In the genomic region with DNA sequence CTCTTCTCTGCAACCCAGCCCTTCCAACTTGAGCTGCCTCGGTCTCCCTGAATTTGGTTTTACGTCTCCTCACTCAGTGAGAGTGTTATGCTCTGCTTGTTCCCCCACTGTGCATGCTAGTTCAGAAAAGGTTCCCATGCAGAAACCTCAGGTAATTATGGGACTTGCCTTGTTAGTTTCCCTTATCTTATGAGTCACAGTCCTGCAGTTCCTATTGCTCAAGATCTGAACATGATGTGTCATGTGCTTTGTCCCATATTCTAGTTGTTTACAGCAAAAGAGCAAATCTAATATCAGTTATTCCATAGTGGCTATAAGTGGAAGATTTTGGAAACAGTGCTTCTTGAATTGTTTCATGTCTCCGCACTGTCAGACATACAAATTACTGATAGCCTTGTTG, we compare ENCODE assay signal across 1 cellular context.
TF ChIP-seq lines count a peak whose summit lies in the region.

No MANE protein-coding gene starts in this region.

TF ChIP-seq in GM12878, 131 proteins besides CTCF, POLR2A, EP300 and RAD21 (continued from another document and continues in another):
- TF ChIP-seq, protein P1, sequence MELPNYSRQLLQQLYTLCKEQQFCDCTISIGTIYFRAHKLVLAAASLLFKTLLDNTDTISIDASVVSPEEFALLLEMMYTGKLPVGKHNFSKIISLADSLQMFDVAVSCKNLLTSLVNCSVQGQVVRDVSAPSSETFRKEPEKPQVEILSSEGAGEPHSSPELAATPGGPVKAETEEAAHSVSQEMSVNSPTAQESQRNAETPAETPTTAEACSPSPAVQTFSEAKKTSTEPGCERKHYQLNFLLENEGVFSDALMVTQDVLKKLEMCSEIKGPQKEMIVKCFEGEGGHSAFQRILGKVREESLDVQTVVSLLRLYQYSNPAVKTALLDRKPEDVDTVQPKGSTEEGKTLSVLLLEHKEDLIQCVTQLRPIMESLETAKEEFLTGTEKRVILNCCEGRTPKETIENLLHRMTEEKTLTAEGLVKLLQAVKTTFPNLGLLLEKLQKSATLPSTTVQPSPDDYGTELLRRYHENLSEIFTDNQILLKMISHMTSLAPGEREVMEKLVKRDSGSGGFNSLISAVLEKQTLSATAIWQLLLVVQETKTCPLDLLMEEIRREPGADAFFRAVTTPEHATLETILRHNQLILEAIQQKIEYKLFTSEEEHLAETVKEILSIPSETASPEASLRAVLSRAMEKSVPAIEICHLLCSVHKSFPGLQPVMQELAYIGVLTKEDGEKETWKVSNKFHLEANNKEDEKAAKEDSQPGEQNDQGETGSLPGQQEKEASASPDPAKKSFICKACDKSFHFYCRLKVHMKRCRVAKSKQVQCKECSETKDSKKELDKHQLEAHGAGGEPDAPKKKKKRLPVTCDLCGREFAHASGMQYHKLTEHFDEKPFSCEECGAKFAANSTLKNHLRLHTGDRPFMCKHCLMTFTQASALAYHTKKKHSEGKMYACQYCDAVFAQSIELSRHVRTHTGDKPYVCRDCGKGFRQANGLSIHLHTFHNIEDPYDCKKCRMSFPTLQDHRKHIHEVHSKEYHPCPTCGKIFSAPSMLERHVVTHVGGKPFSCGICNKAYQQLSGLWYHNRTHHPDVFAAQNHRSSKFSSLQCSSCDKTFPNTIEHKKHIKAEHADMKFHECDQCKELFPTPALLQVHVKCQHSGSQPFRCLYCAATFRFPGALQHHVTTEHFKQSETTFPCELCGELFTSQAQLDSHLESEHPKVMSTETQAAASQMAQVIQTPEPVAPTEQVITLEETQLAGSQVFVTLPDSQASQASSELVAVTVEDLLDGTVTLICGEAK (IDR thresholded peaks at IDR 0.05; ENCODE audit: borderline replicate concordance) = no peak
- TF ChIP-seq TCF12 (IDR thresholded peaks at IDR 0.05; ENCODE audit: low read depth, low read length) (no peak), ZBED1 (IDR thresholded peaks at IDR 0.05; ENCODE audit: borderline replicate concordance) (peak; percentile 68; the same call in 1 of the 2 replicates), LARP7 (IDR thresholded peaks at IDR 0.05) (no peak), CHD2 (IDR thresholded peaks at IDR 0.05; ENCODE audit: borderline replicate concordance, low read depth, low read length) (no peak), STAT1 (conservative IDR thresholded peaks at IDR 0.05) (no peak), ZNF592 (IDR thresholded peaks at IDR 0.05) (no peak), ATF7 (IDR thresholded peaks at IDR 0.05; ENCODE audit: low read depth) (peak; percentile 74), NR2C2 (IDR thresholded peaks at IDR 0.05; ENCODE audit: borderline replicate concordance, control insufficient read depth, insufficient read length, low read depth) (no peak), ZBTB11 (CRISPR knock-in tag; IDR thresholded peaks at IDR 0.05) (no peak), PAX5 (IDR thresholded peaks at IDR 0.05; ENCODE audit: borderline replicate concordance, low read depth, low read length) (peak; percentile 80), TCF7 (IDR thresholded peaks at IDR 0.05; ENCODE audit: borderline replicate concordance) (no peak), MEF2B (IDR thresholded peaks at IDR 0.05; ENCODE audit: partially characterized antibody, poor library complexity, severe bottlenecking) (peak; percentile 41), BRCA1 (IDR thresholded peaks at IDR 0.05; ENCODE audit: low read depth, low read length) (no peak), SIX5 (IDR thresholded peaks at IDR 0.05; ENCODE audit: low read depth, low read length, severe bottlenecking) (peak; percentile 8), RBBP5 (conservative IDR thresholded peaks at IDR 0.05) (no peak), ESRRA (IDR thresholded peaks at IDR 0.05; ENCODE audit: low read length) (no peak), EZH2 (IDR thresholded peaks at IDR 0.05; ENCODE audit: borderline replicate concordance, control insufficient read depth, low read depth, low read length) (no peak), RFX5 (IDR thresholded peaks at IDR 0.05; ENCODE audit: low read depth, low read length) (no peak), PAX8 (IDR thresholded peaks at IDR 0.05) (no peak), ZZZ3 (IDR thresholded peaks at IDR 0.05; ENCODE audit: control insufficient read depth, insufficient read length, low read depth) (no peak), KLF5 (IDR thresholded peaks at IDR 0.05; ENCODE audit: partially characterized antibody) (no peak), MEF2A (IDR thresholded peaks at IDR 0.05; ENCODE audit: insufficient read depth, low read depth, low read length) (0 out of 2 replicates have a peak, but pooled peaks have one; percentile 21), NFXL1 (IDR thresholded peaks at IDR 0.05; ENCODE audit: borderline replicate concordance) (no peak), BACH1 (IDR thresholded peaks at IDR 0.05; ENCODE audit: borderline replicate concordance) (peak; percentile 40; the same call in 1 of the 2 replicates), CEBPB (IDR thresholded peaks at IDR 0.05; ENCODE audit: borderline replicate concordance in 1 of 2, low read depth in 2 of 2, low read length in 2 of 2) (peak in 1 of 2 experiments; percentile 87; a peak in 2 of 4 replicates), MYC (IDR thresholded peaks at IDR 0.05; ENCODE audit: insufficient read depth, insufficient read length, insufficient replicate concordance, low read length, severe bottlenecking) (no peak), ZNF384 (IDR thresholded peaks at IDR 0.05; ENCODE audit: borderline replicate concordance, low read depth, low read length) (no peak), HDAC2 (IDR thresholded peaks at IDR 0.05) (no peak), FOXK2 (IDR thresholded peaks at IDR 0.05) (no peak), CHD1 (IDR thresholded peaks at IDR 0.05; ENCODE audit: low read depth, low read length) (no peak), CBX3 (IDR thresholded peaks at IDR 0.05; ENCODE audit: borderline replicate concordance, low read depth) (no peak), BHLHE40 (IDR thresholded peaks at IDR 0.05; ENCODE audit: borderline replicate concordance in 1 of 2, low read depth in 2 of 2, low read length in 1 of 2) (peak; percentile 35 to 40; a peak in 2 of 4 replicates), SPI1 (IDR thresholded peaks at IDR 0.05; ENCODE audit: borderline replicate concordance, insufficient read depth, low read depth, low read length) (peak; percentile 28; the same call in 1 of the 2 replicates), MYB (IDR thresholded peaks at IDR 0.05; ENCODE audit: borderline replicate concordance, low read depth, low read length) (no peak), POU2F2 (IDR thresholded peaks at IDR 0.05; ENCODE audit: borderline replicate concordance, low read depth, low read length) (peak; percentile 72; the same call in 1 of the 3 replicates), SMARCA5 (IDR thresholded peaks at IDR 0.05) (no peak), STAT3 (IDR thresholded peaks at IDR 0.05; ENCODE audit: low read depth, low read length) (no peak), ZNF207 (IDR thresholded peaks at IDR 0.05; ENCODE audit: borderline replicate concordance) (no peak), CHD4 (IDR thresholded peaks at IDR 0.05) (no peak), POLR2AphosphoS2 (IDR thresholded peaks at IDR 0.05; ENCODE audit: low read depth, low read length) (no peak)
- TF ChIP-seq, protein P2, sequence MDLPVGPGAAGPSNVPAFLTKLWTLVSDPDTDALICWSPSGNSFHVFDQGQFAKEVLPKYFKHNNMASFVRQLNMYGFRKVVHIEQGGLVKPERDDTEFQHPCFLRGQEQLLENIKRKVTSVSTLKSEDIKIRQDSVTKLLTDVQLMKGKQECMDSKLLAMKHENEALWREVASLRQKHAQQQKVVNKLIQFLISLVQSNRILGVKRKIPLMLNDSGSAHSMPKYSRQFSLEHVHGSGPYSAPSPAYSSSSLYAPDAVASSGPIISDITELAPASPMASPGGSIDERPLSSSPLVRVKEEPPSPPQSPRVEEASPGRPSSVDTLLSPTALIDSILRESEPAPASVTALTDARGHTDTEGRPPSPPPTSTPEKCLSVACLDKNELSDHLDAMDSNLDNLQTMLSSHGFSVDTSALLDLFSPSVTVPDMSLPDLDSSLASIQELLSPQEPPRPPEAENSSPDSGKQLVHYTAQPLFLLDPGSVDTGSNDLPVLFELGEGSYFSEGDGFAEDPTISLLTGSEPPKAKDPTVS (IDR thresholded peaks at IDR 0.05; ENCODE audit: low read depth, low read length) = no peak
- TF ChIP-seq, protein P3, sequence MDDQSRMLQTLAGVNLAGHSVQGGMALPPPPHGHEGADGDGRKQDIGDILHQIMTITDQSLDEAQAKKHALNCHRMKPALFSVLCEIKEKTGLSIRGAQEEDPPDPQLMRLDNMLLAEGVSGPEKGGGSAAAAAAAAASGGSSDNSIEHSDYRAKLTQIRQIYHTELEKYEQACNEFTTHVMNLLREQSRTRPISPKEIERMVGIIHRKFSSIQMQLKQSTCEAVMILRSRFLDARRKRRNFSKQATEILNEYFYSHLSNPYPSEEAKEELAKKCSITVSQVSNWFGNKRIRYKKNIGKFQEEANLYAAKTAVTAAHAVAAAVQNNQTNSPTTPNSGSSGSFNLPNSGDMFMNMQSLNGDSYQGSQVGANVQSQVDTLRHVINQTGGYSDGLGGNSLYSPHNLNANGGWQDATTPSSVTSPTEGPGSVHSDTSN (IDR thresholded peaks at IDR 0.05; ENCODE audit: insufficient replicate concordance, low read depth, low read length) = no peak
- TF ChIP-seq, protein P4, sequence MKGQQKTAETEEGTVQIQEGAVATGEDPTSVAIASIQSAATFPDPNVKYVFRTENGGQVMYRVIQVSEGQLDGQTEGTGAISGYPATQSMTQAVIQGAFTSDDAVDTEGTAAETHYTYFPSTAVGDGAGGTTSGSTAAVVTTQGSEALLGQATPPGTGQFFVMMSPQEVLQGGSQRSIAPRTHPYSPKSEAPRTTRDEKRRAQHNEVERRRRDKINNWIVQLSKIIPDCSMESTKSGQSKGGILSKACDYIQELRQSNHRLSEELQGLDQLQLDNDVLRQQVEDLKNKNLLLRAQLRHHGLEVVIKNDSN (IDR thresholded peaks at IDR 0.05; ENCODE audit: borderline replicate concordance, extremely low read length, insufficient read depth, low read depth, low read length) = no peak
